ENCODE assay signal across 11 cellular contexts in genomic region chr6:159976844-159977241, GRCh38. TPM values are rescaled to one million over a fixed set of nuclear protein-coding genes. Genes with fewer than 3 reads are reported as not detected.
A peak's percentile ranks its signal among the peaks of the same experiment; 100 is the strongest.
DNase-seq lines count a peak whose midpoint lies in the region; ATAC-seq and TF ChIP-seq lines count a peak whose summit lies in the region.
"Had no signal": no experiment of that assay in that cellular context is flagged by ENCODE, and none has a peak within 500 bp of the region (broad histone marks: within the 10 kb centered on the region; RNA-seq: fewer than 3 reads in every experiment).

No MANE protein-coding gene starts in this region.

- TF ChIP-seq EP300 in upper lobe of left lung (IDR thresholded peaks at IDR 0.05): no peak

- H3K27me3 Mint-ChIP-seq in activated naive CD8-positive, alpha-beta T cell treated with anti-CD3 and anti-CD28 coated beads for 36 hours: no peaks in the 10 kb centered on the region
- no peaks in the 10 kb centered on the region for H3K27me3 Mint-ChIP-seq in naive thymus-derived CD8-positive, alpha-beta T cell

- no peak for ATAC-seq in left ventricle myocardium superior
- ATAC-seq in naive thymus-derived CD8-positive, alpha-beta T cell: no peak
- no peak for ATAC-seq in upper lobe of left lung (ENCODE audit: low FRiP score in 2 of 2)
- no peak for ATAC-seq in left lung
- no peak for ATAC-seq in HG03039 (IDR thresholded peaks at IDR 0.05; ENCODE audit: unreplicated experiment)

- H3K4me1 ChIP-seq in left ventricle myocardium inferior (peaks cover 99% of the 10 kb centered on the region), upper lobe of left lung (peaks cover 65 to 77% (median 73%) of the 10 kb centered on the region in 4 donors), left lung (peaks cover 51 to 94% of the 10 kb centered on the region in 2 donors)

- no peak for TF ChIP-seq POLR2A in upper lobe of left lung (IDR thresholded peaks at IDR 0.05)

- 69 to 71% methylated on average over 6 of the region's 6 CpGs for WGBS in upper lobe of left lung, 2 donors

- H3K4me3 Mint-ChIP-seq in activated naive CD8-positive, alpha-beta T cell treated with anti-CD3 and anti-CD28 coated beads for 36 hours: peak overlapping the region; percentile 56
- H3K4me3 Mint-ChIP-seq in naive thymus-derived CD8-positive, alpha-beta T cell: peak overlapping the region; percentile 0 to 83 (median 26)

- peak overlapping the region; percentile 95 for H3K27ac Mint-ChIP-seq in activated naive CD8-positive, alpha-beta T cell treated with anti-CD3 and anti-CD28 coated beads for 36 hours
- peak overlapping the region in 9 of 10 donors; percentile 11 to 87 (median 73) for H3K27ac Mint-ChIP-seq in naive thymus-derived CD8-positive, alpha-beta T cell

- no peaks in the 10 kb centered on the region for H3K36me3 ChIP-seq in left ventricle myocardium inferior
- no peaks in the 10 kb centered on the region for H3K36me3 ChIP-seq in upper lobe of left lung
- H3K36me3 ChIP-seq in left lung: no peaks in the 10 kb centered on the region

- intact Hi-C loops in left ventricle myocardium inferior (cut with micrococcal nuclease): no loop called here
- intact Hi-C loops in left ventricle myocardium superior (cut with micrococcal nuclease): loop anchor here (10.0 kb wide), 1 partner anchor 58 kb away; no protein-coding TSS in a partner anchor
- intact Hi-C loops in left lung (cut with DNase I): no loop called here
- intact Hi-C loops in head of caudate nucleus (cut with DNase I): loop anchor here (10.0 kb wide), 1 partner anchor 58 kb away; no protein-coding TSS in a partner anchor

- H3K9me3 ChIP-seq in left ventricle myocardium inferior (replicated peaks): no peaks in the 10 kb centered on the region
- H3K9me3 ChIP-seq in upper lobe of left lung: no peaks in the 10 kb centered on the region
- H3K9me3 ChIP-seq in left lung: no peaks in the 10 kb centered on the region

- H3K27me3 ChIP-seq in left ventricle myocardium inferior (ENCODE audit: low read depth): no peaks in the 10 kb centered on the region
- H3K27me3 ChIP-seq in upper lobe of left lung: no peaks in the 10 kb centered on the region
- no peaks in the 10 kb centered on the region for H3K27me3 ChIP-seq in left lung

- POLR2A ChIA-PET in naive thymus-derived CD8-positive, alpha-beta T cell (lab: Charles Lee): interaction anchor here (0.5 kb wide), 1 partner anchor 243 kb away, joined by 3 read pairs; no protein-coding TSS in a partner anchor

- DNase-seq in left ventricle myocardium inferior: no peak
- DNase-seq in left ventricle myocardium superior: no peak
- no peak for DNase-seq in activated naive CD8-positive, alpha-beta T cell treated with anti-CD3 and anti-CD28 coated beads for 36 hours
- DNase-seq in naive thymus-derived CD8-positive, alpha-beta T cell: no peak
- DNase-seq in upper lobe of left lung: no peak
- DNase-seq in left lung: no peak
- no peak for DNase-seq in head of caudate nucleus
- DNase-seq: activated effector memory CD4-positive, alpha-beta T cell treated with anti-CD3 and anti-CD28 coated beads, Interleukin-2, amount 50 U/mL, for 16 hours; effector CD4-positive, alpha-beta T cell; NCI-H748 treated with DMSO at 0.1 percent for 48 hours had no signal

- H3K4me3 ChIP-seq in left ventricle myocardium inferior (peak overlapping the region; percentile 35), upper lobe of left lung (no peak overlapping the region), left lung (no peak overlapping the region)

- H3K9me3 Mint-ChIP-seq in activated naive CD8-positive, alpha-beta T cell treated with anti-CD3 and anti-CD28 coated beads for 36 hours: no peaks in the 10 kb centered on the region
- H3K9me3 Mint-ChIP-seq in naive thymus-derived CD8-positive, alpha-beta T cell: peaks cover 0 to 3% (median 0%) of the 10 kb centered on the region in 9 donors

- H3K27ac ChIP-seq in left ventricle myocardium inferior (replicated peaks): peak overlapping the region; percentile 82
- H3K27ac ChIP-seq in upper lobe of left lung: peak overlapping the region in 3 of 4 donors; percentile 36 to 80 (median 40)
- H3K27ac ChIP-seq in left lung: peak overlapping the region in 1 of 2 donors; percentile 41

- TF ChIP-seq CTCF in left ventricle myocardium inferior (IDR thresholded peaks at IDR 0.05; ENCODE audit: borderline replicate concordance) (no peak), upper lobe of left lung (IDR thresholded peaks at IDR 0.05) (no peak), left lung (IDR thresholded peaks at IDR 0.05) (no peak)

- peaks cover 46% of the 10 kb centered on the region for H3K36me3 Mint-ChIP-seq in activated naive CD8-positive, alpha-beta T cell treated with anti-CD3 and anti-CD28 coated beads for 36 hours
- no peaks in the 10 kb centered on the region for H3K36me3 Mint-ChIP-seq in naive thymus-derived CD8-positive, alpha-beta T cell

- H3K4me1 Mint-ChIP-seq in activated naive CD8-positive, alpha-beta T cell treated with anti-CD3 and anti-CD28 coated beads for 36 hours: peaks cover 97% of the 10 kb centered on the region
- H3K4me1 Mint-ChIP-seq in naive thymus-derived CD8-positive, alpha-beta T cell: peaks cover 65 to 95% (median 94%) of the 10 kb centered on the region in 4 donors

RNA-seq across cellular contexts. Expression of gene IGF2R, which starts 8.0 kb away (rescaled TPM):
- total RNA-seq in left ventricle myocardium inferior (66.8 TPM), left ventricle myocardium superior (68.4 TPM), upper lobe of left lung (100 to 1,000 TPM; 103 to 150 (median 128) TPM), left lung (100 to 1,000 TPM; 141 to 153 TPM)
- total RNA-seq in activated naive CD8-positive, alpha-beta T cell treated with anti-CD3 and anti-CD28 coated beads for 36 hours: 10 to 100 TPM; 74.9 to 77.7 TPM
- 10 to 100 TPM; 63.1 to 69.7 TPM for total RNA-seq in naive thymus-derived CD8-positive, alpha-beta T cell
- 10 to 100 TPM in 2 of 3 donors, 1 to 10 TPM in 1; 9.1 to 19.3 (median 13.6) TPM for polyA plus RNA-seq in naive thymus-derived CD8-positive, alpha-beta T cell

Comparison
In these comparisons a context has a peak if more than half of its experiments do, and no peak if none do; other contexts are left out.
1. intact Hi-C loops: an anchor here in left ventricle myocardium superior (10.0 kb wide) and head of caudate nucleus (10.0 kb wide); none called in left ventricle myocardium inferior and left lung.